Comparison of ENCODE assay signal across 15 cellular contexts in the genomic region with DNA sequence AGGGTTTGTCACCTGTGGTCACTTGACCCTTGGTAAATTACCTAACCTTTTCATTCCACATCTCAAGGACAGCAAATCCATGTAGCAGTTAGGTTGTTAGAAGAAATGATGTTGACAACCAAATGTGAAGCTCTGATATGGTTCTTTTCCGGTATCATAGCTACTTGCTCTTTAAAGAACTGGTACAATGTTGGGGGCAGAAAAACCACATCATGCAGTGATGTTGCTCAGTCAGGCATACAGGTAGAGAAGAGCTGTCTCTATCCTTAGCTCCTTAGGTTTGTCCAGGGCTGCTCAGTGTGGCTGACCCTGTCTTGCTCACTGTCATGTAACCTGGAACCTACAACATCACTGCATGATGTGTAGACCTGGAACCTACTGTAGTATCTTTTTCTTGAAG.
DNase-seq lines count a peak whose midpoint lies in the region; ATAC-seq, FAIRE-seq and TF ChIP-seq lines count a peak whose summit lies in the region.
"Had no signal": no experiment of that assay in that cellular context is flagged by ENCODE, and none has a peak within 500 bp of the region (broad histone marks: within the 10 kb centered on the region; RNA-seq: fewer than 3 reads in every experiment).

No MANE protein-coding gene starts in this region.

- TF ChIP-seq POLR2A in breast epithelium (IDR thresholded peaks at IDR 0.05) = no peak

- no peaks in the 10 kb centered on the region for H3K27me3 ChIP-seq in breast epithelium
- H3K27me3 ChIP-seq in keratinocyte (ENCODE audit: control insufficient read depth, extremely low read depth, insufficient read depth, low read length) = no peaks in the 10 kb centered on the region
- H3K27me3 ChIP-seq in dorsolateral prefrontal cortex = no peaks in the 10 kb centered on the region

- DNase-seq in breast epithelium (ENCODE audit: low spot score in 2 of 2) = no peak
- DNase-seq in MCF 10A (ENCODE audit: unreplicated experiment) = no peak
- no peak for DNase-seq in keratinocyte (ENCODE audit: low read depth, low spot score)
- DNase-seq in LoVo (ENCODE audit: low spot score) = no peak
- no peak for DNase-seq in dorsolateral prefrontal cortex
- no peak for DNase-seq in NCI-H526 (lab: John Stamatoyannopoulos, UW)
- DNase-seq: AML-193, COR-L47, GDM1, H9, NCI-H187, NCI-H2227 treated with DMSO at 0.1 percent for 48 hours, PC-3 had no signal

- dilution Hi-C loops in keratinocyte (cut with MboI; ENCODE audit: extremely low pct_ligation_motif_present, low sequenced_read_pairs) = no loop called here

- no TSS peak for BruUV-seq in MCF 10A (replicated peaks; lab: Mats Ljungman, UMichigan)

- no peaks in the 10 kb centered on the region for H4K20me1 ChIP-seq in keratinocyte (ENCODE audit: control insufficient read depth, extremely low read depth, insufficient read depth, low read length)

- H3K9me3 ChIP-seq in breast epithelium (no peaks in the 10 kb centered on the region), keratinocyte (ENCODE audit: control insufficient read depth, low read depth, low read length) (no peaks in the 10 kb centered on the region)

- intact Hi-C loops in breast epithelium (cut with DNase I; ENCODE audit: low total_unique reads) = no loop called here
- intact Hi-C loops in MCF 10A (cut with micrococcal nuclease) = no loop called here
- intact Hi-C loops in dorsolateral prefrontal cortex (cut with DNase I) = no loop called here

- H3K36me3 Mint-ChIP-seq in MCF 10A (ENCODE audit: insufficient read depth, unreplicated experiment) = peaks cover 14% of the 10 kb centered on the region

- POLR2A ChIA-PET in MCF 10A (lab: Yijun Ruan, JAX) = interaction anchor here (0.7 kb wide), 1 partner anchor 249 kb away, joined by 3 read pairs; no protein-coding TSS in a partner anchor

- peak; percentile 62 for FAIRE-seq in keratinocyte (lab: Jason Lieb, UNC)

- peak overlapping the region; percentile 54 to 69 for H3K27ac ChIP-seq in breast epithelium
- H3K27ac ChIP-seq in keratinocyte (ENCODE audit: control insufficient read depth, insufficient read depth, low read length) = peak overlapping the region; percentile 75
- no peak overlapping the region for H3K27ac ChIP-seq in dorsolateral prefrontal cortex

- H3K79me2 ChIP-seq in keratinocyte (ENCODE audit: control insufficient read depth, insufficient read depth, low read length) = no peaks in the 10 kb centered on the region

- no peaks in the 10 kb centered on the region for H3K27me3 Mint-ChIP-seq in MCF 10A (ENCODE audit: insufficient read depth, unreplicated experiment)

- H3K36me3 ChIP-seq in breast epithelium = no peaks in the 10 kb centered on the region
- no peaks in the 10 kb centered on the region for H3K36me3 ChIP-seq in keratinocyte (ENCODE audit: control insufficient read depth in 2 of 2, extremely low read depth in 1 of 2, insufficient read depth in 2 of 2, low read length in 2 of 2)

- H3K27ac Mint-ChIP-seq in MCF 10A (ENCODE audit: low read depth, unreplicated experiment) = no peak overlapping the region
- H3K27ac Mint-ChIP-seq: H9 had no signal

- peak; percentile 54 for ATAC-seq in HG02981 (IDR thresholded peaks at IDR 0.05; ENCODE audit: unreplicated experiment)
- ATAC-seq in GM18867 (IDR thresholded peaks at IDR 0.05; ENCODE audit: unreplicated experiment) = no peak
- ATAC-seq: PC-3 had no signal

- peaks cover 15% of the 10 kb centered on the region for H3K4me1 Mint-ChIP-seq in MCF 10A (ENCODE audit: insufficient read depth, unreplicated experiment)

- no peak for TF ChIP-seq CTCF in breast epithelium (IDR thresholded peaks at IDR 0.05)
- TF ChIP-seq CTCF in MCF 10A (IDR thresholded peaks at IDR 0.05; ENCODE audit: unreplicated experiment) = no peak
- TF ChIP-seq CTCF in keratinocyte (optimal IDR thresholded peaks at IDR 0.05 in 1 of 3, IDR thresholded peaks at IDR 0.05 in 1 of 3, conservative IDR thresholded peaks at IDR 0.05 in 1 of 3; ENCODE audit: extremely low read depth in 1 of 3, insufficient read depth in 2 of 3, low read length in 3 of 3) = no peak
- TF ChIP-seq CTCF in dorsolateral prefrontal cortex (IDR thresholded peaks at IDR 0.05 in 54 of 56, conservative IDR thresholded peaks at IDR 0.05 in 2 of 56; ENCODE audit: low read depth in 1 of 56, partially characterized antibody in 56 of 56) = no peak

- H3K4me3 Mint-ChIP-seq in MCF 10A (ENCODE audit: unreplicated experiment) = no peak overlapping the region
- H3K4me3 Mint-ChIP-seq: H9 had no signal

- H3K9ac ChIP-seq in keratinocyte (ENCODE audit: control insufficient read depth, extremely low read depth, insufficient read depth, low read length) = no peak overlapping the region

- no peak overlapping the region for H2AFZ ChIP-seq in keratinocyte (ENCODE audit: control insufficient read depth, low read length)

- H3K4me2 ChIP-seq in keratinocyte (ENCODE audit: control insufficient read depth, extremely low read depth, insufficient read depth, low read depth, low read length) = no peak overlapping the region

- H3K4me1 ChIP-seq in breast epithelium (peaks cover 0 to 8% of the 10 kb centered on the region in 2 donors), keratinocyte (ENCODE audit: control insufficient read depth, extremely low read depth, insufficient read depth, low read length) (peaks cover 40% of the 10 kb centered on the region)

- CTCF ChIA-PET in MCF 10A (lab: Yijun Ruan, JAX) = interaction anchor here (0.7 to 1.0 kb wide), 3 partner anchors 9 to 211 kb away, joined by 3 read pairs; no protein-coding TSS in a partner anchor

- no peak overlapping the region for H3K4me3 ChIP-seq in breast epithelium
- no peak overlapping the region for H3K4me3 ChIP-seq in keratinocyte (ENCODE audit: control insufficient read depth in 2 of 3, extremely low read depth in 1 of 3, insufficient read depth in 2 of 3, low read depth in 1 of 3, low read length in 3 of 3)
- H3K4me3 ChIP-seq in dorsolateral prefrontal cortex = no peak overlapping the region

- H3K9me1 ChIP-seq in keratinocyte (ENCODE audit: control insufficient read depth, extremely low read depth, insufficient read depth, low read length) = no peaks in the 10 kb centered on the region

- H3K9me3 Mint-ChIP-seq in MCF 10A (ENCODE audit: unreplicated experiment) = no peaks in the 10 kb centered on the region

Comparison
In these comparisons a context has a peak if more than half of its experiments do, and no peak if none do; other contexts are left out.
1. H3K27ac ChIP-seq: peak in breast epithelium (2 of 2) and keratinocyte (single experiment); none in dorsolateral prefrontal cortex (0 of 59).